ENCODE assay signal across 34 cellular contexts in genomic region chr19:1377965-1378785, GRCh38. TPM values are rescaled to one million over a fixed set of nuclear protein-coding genes. Genes with fewer than 3 reads are reported as not detected.
DNase-seq lines count a peak whose midpoint lies in the region; ATAC-seq, FAIRE-seq and TF ChIP-seq lines count a peak whose summit lies in the region.
"Had no signal": no experiment of that assay in that cellular context is flagged by ENCODE, and none has a peak within 500 bp of the region (broad histone marks: within the 10 kb centered on the region; RNA-seq: fewer than 3 reads in every experiment).

No MANE protein-coding gene starts in this region.

- no peaks in the 10 kb centered on the region for H3K79me2 ChIP-seq in GM23338 (replicated peaks; ENCODE audit: insufficient read depth)

- H3K4me3 ChIP-seq in GM23338: no peak overlapping the region
- no peak overlapping the region for H3K4me3 ChIP-seq in endodermal cell (ENCODE audit: low read length)
- H3K4me3 ChIP-seq in retinal pigment epithelial cell (ENCODE audit: low read length): no peak overlapping the region
- H3K4me3 ChIP-seq in small intestine (ENCODE audit: low read depth in 1 of 2, low read length in 2 of 2): no peak overlapping the region
- H3K4me3 ChIP-seq: pancreas, stomach, thyroid gland had no signal

- peaks cover 30% of the 10 kb centered on the region for H3K36me3 Mint-ChIP-seq in GM23338 (ENCODE audit: low read depth)
- H3K36me3 Mint-ChIP-seq in endodermal cell (ENCODE audit: low read depth): peaks cover 26% of the 10 kb centered on the region
- H3K36me3 Mint-ChIP-seq in activated CD4-positive, alpha-beta memory T cell treated with anti-CD3 and anti-CD28 coated beads, Interleukin-2, amount 10 ng/mL, durations not matched to agents 7 days and 5 days (ENCODE audit: low read depth): peaks cover 14% of the 10 kb centered on the region

- H4K20me1 ChIP-seq in GM23338 (replicated peaks; ENCODE audit: insufficient read depth): peaks cover 4% of the 10 kb centered on the region

- H3K27me3 ChIP-seq in GM23338 (ENCODE audit: insufficient read depth) (no peaks in the 10 kb centered on the region), endodermal cell (ENCODE audit: control insufficient read depth, insufficient read depth, low read length, poor library complexity, severe bottlenecking) (no peaks in the 10 kb centered on the region), small intestine (ENCODE audit: control insufficient read depth in 2 of 2, insufficient read depth in 2 of 2, low read length in 2 of 2) (no peaks in the 10 kb centered on the region)
- H3K27me3 ChIP-seq: pancreas, stomach, thyroid gland had no signal

- ATAC-seq in GM23338: peak; percentile 11; the same call in 2 of the 3 replicates
- ATAC-seq: activated CD4-positive, alpha-beta T cell treated with anti-CD3 and anti-CD28 coated beads for 36 hours; activated T-helper 17 cell treated with anti-CD3 and anti-CD28 coated beads, Interleukin-2, amount 50 U/mL, for 72 hours; left lobe of liver; pancreas had no signal

- no peak overlapping the region for H3K27ac Mint-ChIP-seq in GM23338
- H3K27ac Mint-ChIP-seq in endodermal cell: no peak overlapping the region
- H3K27ac Mint-ChIP-seq in activated CD4-positive, alpha-beta memory T cell treated with anti-CD3 and anti-CD28 coated beads, Interleukin-2, amount 10 ng/mL, durations not matched to agents 7 days and 5 days: no peak overlapping the region
- H3K27ac Mint-ChIP-seq: activated CD4-positive, alpha-beta T cell treated with anti-CD3 and anti-CD28 coated beads for 36 hours; activated T-helper 17 cell treated with anti-CD3 and anti-CD28 coated beads, Interleukin-2, amount 50 U/mL, for 72 hours; CD8-positive, alpha-beta memory T cell; memory B cell had no signal

- 94 to 96% methylated on average over 27 to 33 of the region's 33 CpGs for WGBS in endodermal cell (ENCODE audit: insufficient coverage in 1 of 2, insufficient read length in 1 of 2), 2 experiments
- 84 to 92% (median 85%) methylated on average over 32 to 33 of the region's 33 CpGs for WGBS in small intestine, 3 donors

- H3K27ac ChIP-seq in GM23338 (ENCODE audit: low read depth): no peak overlapping the region
- peak overlapping the region; percentile 9; the same call in 1 of the 2 replicates for H3K27ac ChIP-seq in RWPE1
- peak overlapping the region; percentile 24 for H3K27ac ChIP-seq in endodermal cell (ENCODE audit: low read depth, low read length)
- no peak overlapping the region for H3K27ac ChIP-seq in small intestine (ENCODE audit: low read depth in 1 of 2, low read length in 1 of 2)
- H3K27ac ChIP-seq: epithelial cell of prostate, HL-60, KMS-11, pancreas, stomach, thyroid gland had no signal

- peaks cover 10% of the 10 kb centered on the region; the same call in 2 of the 3 replicates for H3K4me1 Mint-ChIP-seq in GM23338
- H3K4me1 Mint-ChIP-seq in endodermal cell: peaks cover 5% of the 10 kb centered on the region
- peaks cover 4% of the 10 kb centered on the region for H3K4me1 Mint-ChIP-seq in activated CD4-positive, alpha-beta memory T cell treated with anti-CD3 and anti-CD28 coated beads, Interleukin-2, amount 10 ng/mL, durations not matched to agents 7 days and 5 days

- H3K4me1 ChIP-seq in GM23338 (ENCODE audit: insufficient read depth) (peaks cover 9% of the 10 kb centered on the region; the same call in 1 of the 2 replicates), endodermal cell (ENCODE audit: control insufficient read depth, insufficient read depth, low read length) (no peaks in the 10 kb centered on the region), small intestine (ENCODE audit: control insufficient read depth in 2 of 2, insufficient read depth in 1 of 2, low read depth in 1 of 2, low read length in 1 of 2) (no peaks in the 10 kb centered on the region)
- H3K4me1 ChIP-seq: thyroid gland had no signal

- no peaks in the 10 kb centered on the region for H3K9me2 ChIP-seq in GM23338 (ENCODE audit: insufficient read depth)

- FAIRE-seq in small intestine (lab: Jason Lieb, UNC): no peak
- FAIRE-seq: GM12892, pancreas had no signal

- DNase-seq in GM23338 (ENCODE audit: low spot score) (no peak), RWPE1 (ENCODE audit: low spot score) (no peak), endodermal cell (no peak), retinal pigment epithelial cell (ENCODE audit: low read depth) (no peak), small intestine (no peak)
- DNase-seq in activated CD4-positive, alpha-beta memory T cell treated with anti-CD3 and anti-CD28 coated beads, Interleukin-2, amount 10 ng/mL, durations not matched to agents 7 days and 5 days: no peak
- DNase-seq in activated naive CD4-positive, alpha-beta T cell treated with Interleukin-2 at 50 U/mL for 16 hours: no peak
- DNase-seq: ACHN; activated CD4-positive, alpha-beta T cell treated with anti-CD3 and anti-CD28 coated beads for 36 hours; activated naive CD4-positive, alpha-beta T cell treated with anti-CD3 and anti-CD28 coated beads, Interleukin-2, amount 50 U/mL, for 16 hours; amniotic stem cell; CD8-positive, alpha-beta memory T cell; effector CD4-positive, alpha-beta T cell; HCEC 1CT; MM.1S; NCI-H1105 treated with DMSO at 0.1 percent for 48 hours; NCI-H2029 treated with DMSO at 0.1 percent for 48 hours; NCI-H524 treated with DMSO at 0.1 percent for 48 hours; retina; SIG-M5; stimulated activated CD4-positive, alpha-beta T cell treated with anti-CD3 and anti-CD28 coated beads, Interleukin-12 subunit alpha, Interleukin-12 subunit beta, amount 100 ng/mL, for 4 hours; stimulated activated CD4-positive, alpha-beta T cell treated with anti-CD3 and anti-CD28 coated beads, Interleukin-2, amount 100 ng/mL, for 48 hours; stomach; T-helper 9 cell; thyroid gland had no signal

- peaks cover 16% of the 10 kb centered on the region for H3F3A ChIP-seq in GM23338 (replicated peaks; ENCODE audit: low read depth)

- H3K9me3 ChIP-seq in endodermal cell (ENCODE audit: control insufficient read depth, low read length): no peaks in the 10 kb centered on the region
- H3K9me3 ChIP-seq in small intestine (ENCODE audit: control insufficient read depth, low read depth): no peaks in the 10 kb centered on the region
- H3K9me3 ChIP-seq: pancreas, stomach, thyroid gland had no signal

- no peak overlapping the region for H3K4me2 ChIP-seq in GM23338
- H3K4me2 ChIP-seq: KMS-11 had no signal

- POLR2A ChIA-PET in RWPE1 (lab: Yijun Ruan, JAX; ENCODE audit: low non-redundant PET): no interaction called here
- POLR2A ChIA-PET in activated CD4-positive, alpha-beta memory T cell treated with anti-CD3 and anti-CD28 coated beads, Interleukin-2, amount 10 ng/mL, durations not matched to agents 7 days and 5 days (lab: Charles Lee): no interaction called here

- no peak overlapping the region for H2AFZ ChIP-seq in GM23338

- CTCF ChIA-PET in RWPE1 (lab: Yijun Ruan, JAX): interaction anchor here (0.6 kb wide), 1 partner anchor 163 kb away, joined by 3 read pairs; no protein-coding TSS in a partner anchor
- CTCF ChIA-PET in activated CD4-positive, alpha-beta memory T cell treated with anti-CD3 and anti-CD28 coated beads, Interleukin-2, amount 10 ng/mL, durations not matched to agents 7 days and 5 days (lab: Charles Lee): no interaction called here

- TF ChIP-seq CTCF in GM23338 (conservative IDR thresholded peaks at IDR 0.05; ENCODE audit: low read depth in 2 of 2) (no peak; a peak in 1 of 4 replicates), RWPE1 (conservative IDR thresholded peaks at IDR 0.05; ENCODE audit: low read depth) (no peak), endodermal cell (conservative IDR thresholded peaks at IDR 0.05) (no peak), retinal pigment epithelial cell (conservative IDR thresholded peaks at IDR 0.05; ENCODE audit: low read depth, low read length) (peak; percentile 10)

- H3K4me3 Mint-ChIP-seq in GM23338: no peak overlapping the region
- no peak overlapping the region for H3K4me3 Mint-ChIP-seq in endodermal cell
- H3K4me3 Mint-ChIP-seq in activated CD4-positive, alpha-beta memory T cell treated with anti-CD3 and anti-CD28 coated beads, Interleukin-2, amount 10 ng/mL, durations not matched to agents 7 days and 5 days: no peak overlapping the region
- H3K4me3 Mint-ChIP-seq: activated CD4-positive, alpha-beta T cell treated with anti-CD3 and anti-CD28 coated beads for 36 hours; activated T-helper 17 cell treated with anti-CD3 and anti-CD28 coated beads, Interleukin-2, amount 50 U/mL, for 72 hours; brain; CD8-positive, alpha-beta memory T cell; memory B cell had no signal

- H3K27me3 Mint-ChIP-seq in GM23338 (ENCODE audit: insufficient read depth, low read depth, poor library complexity) (peaks cover 17% of the 10 kb centered on the region), endodermal cell (ENCODE audit: insufficient read depth) (no peaks in the 10 kb centered on the region)
- H3K27me3 Mint-ChIP-seq in activated CD4-positive, alpha-beta memory T cell treated with anti-CD3 and anti-CD28 coated beads, Interleukin-2, amount 10 ng/mL, durations not matched to agents 7 days and 5 days: no peaks in the 10 kb centered on the region
- H3K27me3 Mint-ChIP-seq: activated CD4-positive, alpha-beta T cell treated with anti-CD3 and anti-CD28 coated beads for 36 hours; activated T-helper 17 cell treated with anti-CD3 and anti-CD28 coated beads, Interleukin-2, amount 50 U/mL, for 72 hours; memory B cell had no signal

- H3K9me3 Mint-ChIP-seq in GM23338: peaks cover 2% of the 10 kb centered on the region; the same call in 2 of the 3 replicates
- no peaks in the 10 kb centered on the region for H3K9me3 Mint-ChIP-seq in endodermal cell
- H3K9me3 Mint-ChIP-seq in activated CD4-positive, alpha-beta memory T cell treated with anti-CD3 and anti-CD28 coated beads, Interleukin-2, amount 10 ng/mL, durations not matched to agents 7 days and 5 days: no peaks in the 10 kb centered on the region
- H3K9me3 Mint-ChIP-seq: memory B cell had no signal

- no peaks in the 10 kb centered on the region; the same call in 1 of the 2 replicates for H3K36me3 ChIP-seq in GM23338 (ENCODE audit: insufficient read depth)
- peaks cover 24% of the 10 kb centered on the region for H3K36me3 ChIP-seq in endodermal cell (ENCODE audit: control insufficient read depth, insufficient read depth, low read length)
- H3K36me3 ChIP-seq in small intestine (ENCODE audit: control insufficient read depth in 2 of 2, insufficient read depth in 2 of 2, low read length in 2 of 2): peaks cover 0 to 3% of the 10 kb centered on the region in 2 donors

- H3K9ac ChIP-seq in endodermal cell (ENCODE audit: extremely low read depth, low read length, poor library complexity, severe bottlenecking): no peak overlapping the region
- H3K9ac ChIP-seq: KMS-11 had no signal

RNA-seq across cellular contexts. Expression of gene NDUFS7, which starts 5.5 kb away (rescaled TPM):
- 128 and 132 TPM in 2 replicates for total RNA-seq in GM23338 (2014; rRNA removed; shearing (Covaris generic))
- 201 and 203 TPM in 2 replicates for polyA plus RNA-seq in GM23338 (2016; fragmentation: Nextera tagmentation; extraction: Ambion mirVana)
- 10 to 100 TPM; 57.0 to 62.5 TPM for total RNA-seq in endodermal cell
- polyA plus RNA-seq in endodermal cell (2013, experiment 1 of 2): 87.8 TPM
- polyA plus RNA-seq in endodermal cell (2013, experiment 2 of 2): 64.6 TPM
- 100 to 1,000 TPM; 107 to 109 TPM for total RNA-seq in activated CD4-positive, alpha-beta memory T cell treated with anti-CD3 and anti-CD28 coated beads, Interleukin-2, amount 10 ng/mL, durations not matched to agents 7 days and 5 days
- polyA plus RNA-seq in small intestine: 100 to 1,000 TPM; 215 to 350 (median 281) TPM

RNA-seq across cellular contexts. Expression of gene GAMT, which starts 23.2 kb away (rescaled TPM):
- total RNA-seq in GM23338 (2014; rRNA removed; shearing (Covaris generic)): 21.5 and 27.3 TPM in 2 replicates
- polyA plus RNA-seq in GM23338 (2016; fragmentation: Nextera tagmentation; extraction: Ambion mirVana) (33.6 and 36.9 TPM in 2 replicates), small intestine (1 to 10 TPM; 1.1 to 4.8 (median 3.8) TPM)
- total RNA-seq in endodermal cell: 10 to 100 TPM; 38.4 to 49.6 TPM
- polyA plus RNA-seq in endodermal cell (2013, experiment 1 of 2): 35.0 TPM
- 29.8 TPM for polyA plus RNA-seq in endodermal cell (2013, experiment 2 of 2)
- 10 to 100 TPM; 13.2 to 13.8 TPM for total RNA-seq in activated CD4-positive, alpha-beta memory T cell treated with anti-CD3 and anti-CD28 coated beads, Interleukin-2, amount 10 ng/mL, durations not matched to agents 7 days and 5 days

RNA-seq across cellular contexts. Expression of gene DAZAP1, which starts 29.2 kb away (rescaled TPM):
- 180 and 194 TPM in 2 replicates for total RNA-seq in GM23338 (2014; rRNA removed; shearing (Covaris generic))
- polyA plus RNA-seq in GM23338 (2016; fragmentation: Nextera tagmentation; extraction: Ambion mirVana) (44.1 and 48.1 TPM in 2 replicates), small intestine (100 to 1,000 TPM in 1 of 3 donors, 10 to 100 TPM in 2; 60.2 to 124 (median 68.9) TPM)
- total RNA-seq in endodermal cell: 100 to 1,000 TPM; 154 to 179 TPM
- polyA plus RNA-seq in endodermal cell (2013, experiment 1 of 2): 94.3 TPM
- 85.7 TPM for polyA plus RNA-seq in endodermal cell (2013, experiment 2 of 2)
- total RNA-seq in activated CD4-positive, alpha-beta memory T cell treated with anti-CD3 and anti-CD28 coated beads, Interleukin-2, amount 10 ng/mL, durations not matched to agents 7 days and 5 days: 100 to 1,000 TPM; 194 to 218 TPM

Comparison
In these comparisons a context has a peak if more than half of its experiments do, and no peak if none do; other contexts are left out.
1. H3K27ac ChIP-seq: peak in RWPE1 (single experiment) and endodermal cell (single experiment); none in GM23338 (single experiment) and small intestine (0 of 2).